18 cellular contexts compared by ENCODE assay signal in the genomic region with DNA sequence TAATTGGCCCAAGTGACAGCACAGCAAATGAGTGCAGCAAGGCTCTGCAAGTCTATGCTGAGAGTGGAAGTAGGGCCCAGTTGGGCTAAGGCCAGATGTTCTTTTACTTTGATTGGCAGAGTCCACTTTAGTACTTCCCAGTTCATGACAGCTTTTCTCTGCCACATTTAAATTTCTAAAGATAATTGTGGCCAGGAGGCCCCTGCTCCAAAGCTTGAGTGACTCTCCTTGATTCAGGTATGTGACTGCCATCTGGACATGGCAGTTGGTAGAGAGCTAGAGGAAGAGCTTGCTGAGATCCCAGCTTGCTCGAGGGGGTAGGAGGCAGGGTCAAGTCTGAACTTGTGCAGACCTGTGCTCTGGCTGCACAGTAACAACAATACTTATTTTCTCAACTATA.
DNase-seq lines count a peak whose midpoint lies in the region; ATAC-seq and TF ChIP-seq lines count a peak whose summit lies in the region.
"Had no signal": no experiment of that assay in that cellular context is flagged by ENCODE, and none has a peak within 500 bp of the region (broad histone marks: within the 10 kb centered on the region; RNA-seq: fewer than 3 reads in every experiment).

No MANE protein-coding gene starts in this region.

- no peaks in the 10 kb centered on the region for H3K9me3 ChIP-seq in vagina
- H3K9me3 ChIP-seq: mucosa of descending colon, SJSA1 had no signal

- H3K27ac ChIP-seq in vagina = no peak overlapping the region
- H3K27ac ChIP-seq: brain microvascular endothelial cell, SJSA1, tibial nerve had no signal

- H3K4me3 ChIP-seq in epithelial cell of esophagus (ENCODE audit: low read length) (no peak overlapping the region), vagina (no peak overlapping the region)
- H3K4me3 ChIP-seq: mucosa of descending colon, SJSA1, tibial nerve had no signal

- H3K27me3 ChIP-seq in vagina = no peaks in the 10 kb centered on the region
- H3K27me3 ChIP-seq: brain microvascular endothelial cell, SJSA1, tibial nerve had no signal

- intact Hi-C loops in vagina (cut with DNase I) (no loop called here), posterior cingulate gyrus (cut with DNase I) (no loop called here)

- no peak for TF ChIP-seq CTCF in epithelial cell of esophagus (IDR thresholded peaks at IDR 0.05; ENCODE audit: insufficient read depth, low read depth, low read length, missing control alignments)
- no peak for TF ChIP-seq CTCF in vagina (IDR thresholded peaks at IDR 0.05)

- ATAC-seq in GM21360 (IDR thresholded peaks at IDR 0.05; ENCODE audit: unreplicated experiment) = no peak
- ATAC-seq: mucosa of descending colon had no signal

- H3K36me3 ChIP-seq in vagina = no peaks in the 10 kb centered on the region
- H3K36me3 ChIP-seq: brain microvascular endothelial cell, SJSA1, tibial nerve had no signal

- DNase-seq in D341Med (ENCODE audit: low spot score) = peak; percentile 52
- peak; percentile 20 for DNase-seq in NCI-H1417 treated with DMSO at 0.1 percent for 48 hours (lab: John Stamatoyannopoulos, UW)
- DNase-seq in NCI-H69 (lab: John Stamatoyannopoulos, UW) = peak; percentile 100
- DNase-seq in epithelial cell of esophagus (ENCODE audit: low read depth) = peak; percentile 86
- DNase-seq in activated gamma-delta T cell treated with Interleukin-2 at 50 U/mL for 16 hours = no peak
- DNase-seq in vagina (ENCODE audit: extremely low spot score in 2 of 2) = no peak
- no peak for DNase-seq in posterior cingulate gyrus
- DNase-seq: activated CD4-positive, alpha-beta T cell treated with anti-CD3 and anti-CD28 coated beads, Interleukin-2, amount 10 ng/mL, durations not matched to agents 7 days and 5 days; brain microvascular endothelial cell; CD8-positive, alpha-beta memory T cell; effector CD4-positive, alpha-beta T cell; hippocampal formation; mucosa of descending colon; occipital lobe; T-helper 9 cell had no signal

- no peak for TF ChIP-seq POLR2A in vagina (IDR thresholded peaks at IDR 0.05)

- H3K4me1 ChIP-seq in vagina = no peaks in the 10 kb centered on the region
- H3K4me1 ChIP-seq: tibial nerve had no signal

Comparison
In these comparisons a context has a peak if more than half of its experiments do, and no peak if none do; other contexts are left out.
1. DNase-seq: peak in D341Med (single experiment), NCI-H1417 treated with DMSO at 0.1 percent for 48 hours (single experiment), NCI-H69 (single experiment) and epithelial cell of esophagus (single experiment); none in activated gamma-delta T cell treated with Interleukin-2 at 50 U/mL for 16 hours (single experiment), vagina (0 of 2) and posterior cingulate gyrus (0 of 10).